In genomic region chr2:201257381-201257940, GRCh38 we compare ENCODE assay signal across 8 cellular contexts. TPM values are rescaled to one million over a fixed set of nuclear protein-coding genes. Genes with fewer than 3 reads are reported as not detected.
DNase-seq lines count a peak whose midpoint lies in the region; ATAC-seq, FAIRE-seq and TF ChIP-seq lines count a peak whose summit lies in the region.

No MANE protein-coding gene starts in this region.

- TF ChIP-seq EP300 in tibial nerve (IDR thresholded peaks at IDR 0.05): no peak

- H3K4me3 ChIP-seq in SU-DHL-6 (ENCODE audit: insufficient read depth, low read length, poor library complexity, severe bottlenecking): peak overlapping the region; percentile 51
- peak overlapping the region; percentile 51 for H3K4me3 ChIP-seq in bronchial epithelial cell (ENCODE audit: low read depth, low read length)
- H3K4me3 ChIP-seq in lower lobe of right lung: peak overlapping the region; percentile 65
- H3K4me3 ChIP-seq in tibial nerve: peak overlapping the region; percentile 27 to 69 (median 51)

- peak overlapping the region; percentile 99 for H3K4me2 ChIP-seq in SU-DHL-6 (ENCODE audit: low read depth, low read length, poor library complexity, severe bottlenecking)

- peaks cover 35% of the 10 kb centered on the region for H3F3A ChIP-seq in SU-DHL-6 (ENCODE audit: insufficient read depth)

- no peak for TF ChIP-seq POLR2A in tibial nerve (IDR thresholded peaks at IDR 0.05)

- no peak for TF ChIP-seq CTCF in CD14-positive monocyte (IDR thresholded peaks at IDR 0.05)
- TF ChIP-seq CTCF in SU-DHL-6 (IDR thresholded peaks at IDR 0.05; ENCODE audit: insufficient read depth, low read length, poor library complexity, severe bottlenecking): no peak
- no peak for TF ChIP-seq CTCF in bronchial epithelial cell (IDR thresholded peaks at IDR 0.05; ENCODE audit: insufficient read depth, low read length, severe bottlenecking)
- TF ChIP-seq CTCF in lower lobe of right lung (IDR thresholded peaks at IDR 0.05): no peak
- no peak for TF ChIP-seq CTCF in tibial nerve (IDR thresholded peaks at IDR 0.05)

- peaks cover 19% of the 10 kb centered on the region for H3K79me2 ChIP-seq in SU-DHL-6 (ENCODE audit: insufficient read depth, low read length)

- H3K27me3 ChIP-seq in SU-DHL-6 (ENCODE audit: low read length) (no peaks in the 10 kb centered on the region), bronchial epithelial cell (ENCODE audit: control insufficient read depth, insufficient read depth, low read length) (no peaks in the 10 kb centered on the region), lower lobe of right lung (ENCODE audit: low read depth) (no peaks in the 10 kb centered on the region), tibial nerve (no peaks in the 10 kb centered on the region)

- H3K36me3 Mint-ChIP-seq in CD14-positive monocyte: peaks cover 3% of the 10 kb centered on the region in 2 donors

- no peaks in the 10 kb centered on the region for H3K27me3 Mint-ChIP-seq in CD14-positive monocyte (ENCODE audit: low read depth in 3 of 3)

- 34 to 40% methylated on average over 11 of the region's 11 CpGs for WGBS in tibial nerve, 2 donors

- H3K9me3 ChIP-seq in SU-DHL-6 (ENCODE audit: insufficient read depth, low read length) (no peaks in the 10 kb centered on the region), lower lobe of right lung (no peaks in the 10 kb centered on the region), tibial nerve (no peaks in the 10 kb centered on the region)

- ATAC-seq in GM19397 (IDR thresholded peaks at IDR 0.05; ENCODE audit: unreplicated experiment) (peak; percentile 50), HG03439 (IDR thresholded peaks at IDR 0.05; ENCODE audit: unreplicated experiment) (peak; percentile 44), lower lobe of right lung (peak; percentile 70 to 76)

- no peaks in the 10 kb centered on the region for H3K9me2 ChIP-seq in SU-DHL-6 (replicated peaks; ENCODE audit: insufficient read depth, low read length)

- H3K9me3 Mint-ChIP-seq in CD14-positive monocyte: no peaks in the 10 kb centered on the region

- no peak for FAIRE-seq in bronchial epithelial cell (lab: Jason Lieb, UNC)

- H3K9ac ChIP-seq in SU-DHL-6 (ENCODE audit: low read length): peak overlapping the region; percentile 66

- H3K4me1 ChIP-seq in lower lobe of right lung (peaks cover 56% of the 10 kb centered on the region), tibial nerve (peaks cover 0 to 37% (median 12%) of the 10 kb centered on the region in 4 donors)

- H3K36me3 ChIP-seq in SU-DHL-6 (ENCODE audit: low read length) (no peaks in the 10 kb centered on the region), bronchial epithelial cell (ENCODE audit: control insufficient read depth, insufficient read depth, low read length) (no peaks in the 10 kb centered on the region), lower lobe of right lung (no peaks in the 10 kb centered on the region), tibial nerve (no peaks in the 10 kb centered on the region)

- intact Hi-C loops in CD14-positive monocyte (cut with micrococcal nuclease) (no loop called here), lower lobe of right lung (cut with DNase I) (no loop called here)

- no peaks in the 10 kb centered on the region for H4K20me1 ChIP-seq in SU-DHL-6 (ENCODE audit: low read depth, low read length)

- H3K4me3 Mint-ChIP-seq in CD14-positive monocyte: peak overlapping the region; percentile 97 to 99

- peaks cover 60% of the 10 kb centered on the region for H3K4me1 Mint-ChIP-seq in CD14-positive monocyte

- H3K27ac Mint-ChIP-seq in CD14-positive monocyte: peak overlapping the region; percentile 98 to 100 (median 99)

- DNase-seq in CD14-positive monocyte (ENCODE audit: low spot score) (peak; percentile 62), bronchial epithelial cell (ENCODE audit: low read depth) (no peak), lower lobe of right lung (peak; percentile 71), tibial nerve (ENCODE audit: low spot score in 2 of 2) (no peak), DMS 273 treated with DMSO at 0.1 percent for 48 hours (lab: John Stamatoyannopoulos, UW) (no peak)

- peak overlapping the region; percentile 52 for H2AFZ ChIP-seq in SU-DHL-6 (ENCODE audit: low read depth, low read length, severe bottlenecking)

- H3K27ac ChIP-seq in SU-DHL-6 (ENCODE audit: low read depth, low read length) (peak overlapping the region; percentile 88), lower lobe of right lung (peak overlapping the region; percentile 89), tibial nerve (peak overlapping the region; percentile 31 to 91 (median 79))

RNA-seq across cellular contexts. Expression of gene CASP8, which starts 2.9 kb away (rescaled TPM):
- 10 to 100 TPM; 40.0 to 80.7 TPM for polyA plus RNA-seq in CD14-positive monocyte
- total RNA-seq in bronchial epithelial cell: 20.9 and 27.6 TPM in 2 replicates
- total RNA-seq in lower lobe of right lung: 44.2 TPM
- 10 to 100 TPM; 12.4 to 71.7 (median 15.6) TPM for total RNA-seq in tibial nerve

Comparison
In these comparisons a context has a peak if more than half of its experiments do, and no peak if none do; other contexts are left out.
1. DNase-seq: peak in CD14-positive monocyte (single experiment) and lower lobe of right lung (single experiment); none in bronchial epithelial cell (single experiment), tibial nerve (0 of 2) and DMS 273 treated with DMSO at 0.1 percent for 48 hours (single experiment).
2. Peak in every context shown above with its lines, with median percentiles within 50 percentile points of each other: ATAC-seq, H3K27ac ChIP-seq and H3K4me3 ChIP-seq.